ENCODE assay signal across 8 cellular contexts in the genomic region with DNA sequence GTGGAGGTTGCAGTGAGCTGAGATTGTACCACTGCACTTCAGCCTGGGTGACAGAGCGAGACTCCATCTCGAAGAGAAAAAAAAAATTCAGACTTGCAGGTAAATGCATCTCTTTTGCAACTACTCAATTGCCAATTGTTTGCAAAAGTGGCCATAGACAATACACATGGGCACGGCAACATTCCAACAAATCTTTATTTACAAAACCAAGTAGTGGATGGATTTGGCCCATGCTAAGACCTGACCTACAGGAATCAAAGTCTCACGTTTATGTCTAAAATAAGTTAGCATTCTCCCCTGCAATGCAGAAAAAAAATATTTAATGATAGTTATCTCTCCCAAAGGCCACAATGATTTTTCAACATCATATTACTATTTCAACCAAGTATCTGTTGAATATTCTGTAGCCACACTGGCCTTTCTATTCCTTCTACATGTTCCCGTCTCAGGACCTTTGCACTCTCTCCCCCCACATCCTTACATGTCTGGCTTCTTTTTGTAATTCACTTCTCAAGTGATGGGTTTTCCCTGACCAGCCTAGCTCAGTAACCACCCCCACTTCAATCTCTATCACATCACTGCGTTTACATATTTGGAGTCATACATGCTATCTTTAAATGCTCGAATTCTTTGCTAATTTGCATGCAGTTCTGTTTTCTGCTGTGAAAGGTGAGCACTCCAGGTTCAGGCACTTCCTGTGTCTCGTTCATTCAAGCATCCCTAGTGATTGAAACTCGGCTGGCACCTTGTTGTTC. TPM values are rescaled to one million over a fixed set of nuclear protein-coding genes. Genes with fewer than 3 reads are reported as not detected.
DNase-seq lines count a peak whose midpoint lies in the region; ATAC-seq, FAIRE-seq and TF ChIP-seq lines count a peak whose summit lies in the region.

No MANE protein-coding gene starts in this region.

- TF ChIP-seq CTCF in endothelial cell (IDR thresholded peaks at IDR 0.05; ENCODE audit: unreplicated experiment) = no peak
- TF ChIP-seq CTCF in type B pancreatic cell (conservative IDR thresholded peaks at IDR 0.05) = no peak

- H3K4me1 Mint-ChIP-seq in endothelial cell (ENCODE audit: unreplicated experiment) (peaks cover 7% of the 10 kb centered on the region), type B pancreatic cell (ENCODE audit: unreplicated experiment) (peaks cover 7% of the 10 kb centered on the region)

- FAIRE-seq in GM12892 (lab: Jason Lieb, UNC) (peak; percentile 95), frontal cortex (lab: Jason Lieb, UNC) (no peak)

- H3K27me3 Mint-ChIP-seq in endothelial cell (ENCODE audit: unreplicated experiment) (no peaks in the 10 kb centered on the region), type B pancreatic cell (no peaks in the 10 kb centered on the region)

- no peak overlapping the region for H3K27ac Mint-ChIP-seq in endothelial cell (ENCODE audit: unreplicated experiment)
- H3K27ac Mint-ChIP-seq in type B pancreatic cell = no peak overlapping the region

- H3K36me3 Mint-ChIP-seq in endothelial cell (ENCODE audit: low read depth, unreplicated experiment) (peaks cover 34% of the 10 kb centered on the region), type B pancreatic cell (peaks cover 17% of the 10 kb centered on the region)

- peak; percentile 67 for TF ChIP-seq POLR2A in GM12892 (IDR thresholded peaks at IDR 0.05; ENCODE audit: low read depth, low read length)

- DNase-seq in GM12892 (ENCODE audit: insufficient read length) (no peak), endothelial cell (ENCODE audit: low spot score) (no peak), NCI-H446 treated with DMSO at 0.1 percent for 48 hours (lab: John Stamatoyannopoulos, UW) (no peak), CD1c-positive myeloid dendritic cell (ENCODE audit: extremely low spot score) (no peak), type B pancreatic cell (ENCODE audit: extremely low spot score, unreplicated experiment) (no peak), frontal cortex (ENCODE audit: low spot score in 2 of 2) (no peak)

- ATAC-seq in GM21381 (IDR thresholded peaks at IDR 0.05; ENCODE audit: unreplicated experiment) = peak; percentile 55
- peak; percentile 56 for ATAC-seq in HG03439 (IDR thresholded peaks at IDR 0.05; ENCODE audit: unreplicated experiment)

- no peaks in the 10 kb centered on the region for H3K9me3 Mint-ChIP-seq in endothelial cell (ENCODE audit: unreplicated experiment)
- no peaks in the 10 kb centered on the region for H3K9me3 Mint-ChIP-seq in type B pancreatic cell

- H3K4me3 Mint-ChIP-seq in endothelial cell (ENCODE audit: unreplicated experiment) (peak overlapping the region; percentile 4), type B pancreatic cell (no peak overlapping the region)

RNA-seq across cellular contexts. Expression of gene FNBP1, which starts 54.2 kb away (rescaled TPM):
- 346 TPM for polyA plus RNA-seq in GM12892 (2012; ENCODE audit: missing spikeins)
- total RNA-seq in endothelial cell (ENCODE audit: unreplicated experiment) = 119 TPM
- 38.6 and 54.1 TPM in 2 replicates for total RNA-seq in type B pancreatic cell (ENCODE audit: low replicate concordance)
- 49.7 TPM for total RNA-seq in frontal cortex
